1 cellular context compared by ENCODE assay signal in genomic region chrX:57583477-57583876, GRCh38.
TF ChIP-seq lines count a peak whose summit lies in the region.

No MANE protein-coding gene starts in this region.

TF ChIP-seq in GM23338, 12 proteins besides CTCF, POLR2A, EP300 and RAD21 (continued from another document):
- TF ChIP-seq ZNF331 (CRISPR knock-in tag; IDR thresholded peaks at IDR 0.05; ENCODE audit: low read depth) (no peak), EZH2 (IDR thresholded peaks at IDR 0.05; ENCODE audit: low read depth, unreplicated experiment) (no peak), POLR2AphosphoS5 (IDR thresholded peaks at IDR 0.05; ENCODE audit: low read depth) (no peak), JUNB (IDR thresholded peaks at IDR 0.05; ENCODE audit: unreplicated experiment) (no peak), EZH2phosphoT487 (IDR thresholded peaks at IDR 0.05; ENCODE audit: unreplicated experiment) (no peak), STAT1 (IDR thresholded peaks at IDR 0.05; ENCODE audit: unreplicated experiment) (no peak), ZNF462 (CRISPR knock-in tag; IDR thresholded peaks at IDR 0.05) (no peak), ETS1 (IDR thresholded peaks at IDR 0.05) (no peak), ZNF114 (CRISPR knock-in tag; IDR thresholded peaks at IDR 0.05) (no peak), NANOG (IDR thresholded peaks at IDR 0.05; ENCODE audit: borderline replicate concordance) (no peak)
